8 cellular contexts compared by ENCODE assay signal in genomic region chr1:221439008-221439733, GRCh38.
DNase-seq lines count a peak whose midpoint lies in the region; ATAC-seq, FAIRE-seq and TF ChIP-seq lines count a peak whose summit lies in the region.

No MANE protein-coding gene starts in this region.

- H3K9me3 ChIP-seq in A549, result no peaks in the 10 kb centered on the region

- peaks cover 25% of the 10 kb centered on the region for H3K4me1 ChIP-seq in A549

- peak; percentile 95 to 96 for ATAC-seq in A549
- peak; percentile 88 for ATAC-seq in GM19043 (IDR thresholded peaks at IDR 0.05; ENCODE audit: low read depth, unreplicated experiment)
- ATAC-seq in HG03378 (IDR thresholded peaks at IDR 0.05; ENCODE audit: unreplicated experiment), result peak; percentile 92
- no peak for ATAC-seq in WTC11

- intact Hi-C loops in dendritic cell treated with granulocyte-macrophage colony-stimulating factor and Interleukin-4, amounts not matched to agents 40 ng/mL and 50 ng/mL, for 4 days (cut with micrococcal nuclease), result loop anchor here (10.0 kb wide), 1 partner anchor 234 kb away; no protein-coding TSS in a partner anchor

- no peak for TF ChIP-seq POLR2A in A549 (IDR thresholded peaks at IDR 0.05; ENCODE audit: low read length)

- DNase-seq in A549 (ENCODE audit: low read depth in 1 of 2, low spot score in 1 of 2) (peak; percentile 42 to 84), WTC11 (ENCODE audit: low spot score) (no peak), NCI-H2227 (lab: John Stamatoyannopoulos, UW; ENCODE audit: unreplicated experiment) (no peak)
- peak; percentile 37 to 48 for DNase-seq in stimulated activated CD4-positive, alpha-beta T cell treated with anti-CD3 and anti-CD28 coated beads, Interleukin-12 subunit alpha, Interleukin-12 subunit beta, amount 100 ng/mL, for 24 hours (ENCODE audit: low read depth in 2 of 2)
- no peak for DNase-seq in effector CD8-positive, alpha-beta T cell (lab: John Stamatoyannopoulos, UW)

- TF ChIP-seq EP300 in A549 (IDR thresholded peaks at IDR 0.05), result no peak

- H3K27ac ChIP-seq in A549, result peak overlapping the region; percentile 52 to 72; a peak in 5 of 6 replicates

- no peak for TF ChIP-seq RAD21 in A549 (conservative IDR thresholded peaks at IDR 0.05 in 1 of 2, IDR thresholded peaks at IDR 0.05 in 1 of 2)

- FAIRE-seq in A549 (lab: Jason Lieb, UNC), result peak; percentile 67

- no peaks in the 10 kb centered on the region for H3K27me3 Mint-ChIP-seq in WTC11 (ENCODE audit: low read depth)
- peaks cover 2% of the 10 kb centered on the region for H3K27me3 Mint-ChIP-seq in dendritic cell treated with granulocyte-macrophage colony-stimulating factor and Interleukin-4, amounts not matched to agents 40 ng/mL and 50 ng/mL, for 4 days

- H3K4me1 Mint-ChIP-seq in WTC11, result peaks cover 15% of the 10 kb centered on the region
- H3K4me1 Mint-ChIP-seq in dendritic cell treated with granulocyte-macrophage colony-stimulating factor and Interleukin-4, amounts not matched to agents 40 ng/mL and 50 ng/mL, for 4 days (ENCODE audit: low read depth), result peaks cover 9% of the 10 kb centered on the region

- no peak overlapping the region for H3K4me3 Mint-ChIP-seq in WTC11
- H3K4me3 Mint-ChIP-seq in dendritic cell treated with granulocyte-macrophage colony-stimulating factor and Interleukin-4, amounts not matched to agents 40 ng/mL and 50 ng/mL, for 4 days, result no peak overlapping the region

- peak overlapping the region; percentile 75 for H3K4me2 ChIP-seq in A549

- no peak for TF ChIP-seq CTCF in A549 (IDR thresholded peaks at IDR 0.05)
- TF ChIP-seq CTCF in WTC11 (IDR thresholded peaks at IDR 0.05), result no peak

- H3K4me3 ChIP-seq in A549, result no peak overlapping the region

- H3K36me3 Mint-ChIP-seq in WTC11, result no peaks in the 10 kb centered on the region
- no peaks in the 10 kb centered on the region for H3K36me3 Mint-ChIP-seq in dendritic cell treated with granulocyte-macrophage colony-stimulating factor and Interleukin-4, amounts not matched to agents 40 ng/mL and 50 ng/mL, for 4 days (ENCODE audit: low read depth)

- no peaks in the 10 kb centered on the region for H3K9me3 Mint-ChIP-seq in WTC11
- H3K9me3 Mint-ChIP-seq in dendritic cell treated with granulocyte-macrophage colony-stimulating factor and Interleukin-4, amounts not matched to agents 40 ng/mL and 50 ng/mL, for 4 days, result no peaks in the 10 kb centered on the region

- 0 out of 2 replicates have a peak overlapping the region, but pooled peaks have one; percentile 4 for H3K27ac Mint-ChIP-seq in WTC11
- peak overlapping the region; percentile 33 for H3K27ac Mint-ChIP-seq in dendritic cell treated with granulocyte-macrophage colony-stimulating factor and Interleukin-4, amounts not matched to agents 40 ng/mL and 50 ng/mL, for 4 days

- 25% methylated on average over 4 of the region's 4 CpGs for WGBS in A549 (ENCODE audit: missing lambda C conversion rate)

- POLR2A ChIA-PET in A549 (lab: Yijun Ruan, JAX), result no interaction called here
- POLR2A ChIA-PET in WTC11 (lab: Charles Lee), result no interaction called here

- CTCF ChIA-PET in A549 (lab: Yijun Ruan, JAX) (interaction anchor here (0.6 to 1.4 kb wide), 4 partner anchors 13 to 1643 kb away, joined by 3 to 4 read pairs (median 3); no protein-coding TSS in a partner anchor), WTC11 (lab: Charles Lee) (interaction anchor here (1.1 kb wide), 1 partner anchor 175 kb away, joined by 4 read pairs; no protein-coding TSS in a partner anchor)

TF ChIP-seq in A549, 52 proteins besides CTCF, POLR2A, EP300 and RAD21:
- TF ChIP-seq HOXB5 (CRISPR knock-in tag; IDR thresholded peaks at IDR 0.05) (no peak), MAX (IDR thresholded peaks at IDR 0.05) (peak; percentile 71), PBX3 (IDR thresholded peaks at IDR 0.05) (0 out of 2 replicates have a peak, but pooled peaks have one; percentile 24), ATOH8 (CRISPR knock-in tag; IDR thresholded peaks at IDR 0.05; ENCODE audit: low read depth) (peak; percentile 90), JUNB (IDR thresholded peaks at IDR 0.05) (peak; percentile 53), HOXB13 (CRISPR knock-in tag; IDR thresholded peaks at IDR 0.05; ENCODE audit: low read depth) (no peak), GATA3 (IDR thresholded peaks at IDR 0.05; ENCODE audit: borderline replicate concordance) (peak; percentile 71; the same call in 1 of the 2 replicates), FOSL2 (IDR thresholded peaks at IDR 0.05) (peak; percentile 79), FOSL2 (CRISPR knock-in tag; IDR thresholded peaks at IDR 0.05) (peak; percentile 87), CEBPB (IDR thresholded peaks at IDR 0.05) (peak in 1 of 2 experiments; percentile 45; a peak in 1 of 4 replicates)

TF ChIP-seq in WTC11, 78 proteins besides CTCF, POLR2A, EP300 and RAD21:
- TF ChIP-seq IRF1 (CRISPR knock-in tag; IDR thresholded peaks at IDR 0.05) (no peak), NR1H2 (CRISPR knock-in tag; IDR thresholded peaks at IDR 0.05) (no peak), CREM (CRISPR knock-in tag; IDR thresholded peaks at IDR 0.05) (no peak), ZNF263 (CRISPR knock-in tag; IDR thresholded peaks at IDR 0.05; ENCODE audit: low read depth) (no peak), OVOL2 (CRISPR knock-in tag; IDR thresholded peaks at IDR 0.05; ENCODE audit: borderline replicate concordance) (no peak), USF1 (CRISPR knock-in tag; IDR thresholded peaks at IDR 0.05) (no peak), NR3C1 (CRISPR knock-in tag; conservative IDR thresholded peaks at IDR 0.05; ENCODE audit: low read depth) (no peak), JAZF1 (CRISPR knock-in tag; IDR thresholded peaks at IDR 0.05) (no peak), NFYB (CRISPR knock-in tag; conservative IDR thresholded peaks at IDR 0.05; ENCODE audit: low read depth) (no peak), EMX1 (CRISPR knock-in tag; IDR thresholded peaks at IDR 0.05) (no peak)

Comparison
In these comparisons a context has a peak if more than half of its experiments do, and no peak if none do; other contexts are left out.
1. DNase-seq: peak in A549 (2 of 2) and stimulated activated CD4-positive, alpha-beta T cell treated with anti-CD3 and anti-CD28 coated beads, Interleukin-12 subunit alpha, Interleukin-12 subunit beta, amount 100 ng/mL, for 24 hours (2 of 2); none in WTC11 (single experiment), NCI-H2227 (single experiment) and effector CD8-positive, alpha-beta T cell (single experiment).
2. Of the 8 proteins assayed by ChIP-seq in both WTC11 and A549: peak only in WTC11: none; only in A549: MAX; in both: none; in neither: 7.